In the genomic region with DNA sequence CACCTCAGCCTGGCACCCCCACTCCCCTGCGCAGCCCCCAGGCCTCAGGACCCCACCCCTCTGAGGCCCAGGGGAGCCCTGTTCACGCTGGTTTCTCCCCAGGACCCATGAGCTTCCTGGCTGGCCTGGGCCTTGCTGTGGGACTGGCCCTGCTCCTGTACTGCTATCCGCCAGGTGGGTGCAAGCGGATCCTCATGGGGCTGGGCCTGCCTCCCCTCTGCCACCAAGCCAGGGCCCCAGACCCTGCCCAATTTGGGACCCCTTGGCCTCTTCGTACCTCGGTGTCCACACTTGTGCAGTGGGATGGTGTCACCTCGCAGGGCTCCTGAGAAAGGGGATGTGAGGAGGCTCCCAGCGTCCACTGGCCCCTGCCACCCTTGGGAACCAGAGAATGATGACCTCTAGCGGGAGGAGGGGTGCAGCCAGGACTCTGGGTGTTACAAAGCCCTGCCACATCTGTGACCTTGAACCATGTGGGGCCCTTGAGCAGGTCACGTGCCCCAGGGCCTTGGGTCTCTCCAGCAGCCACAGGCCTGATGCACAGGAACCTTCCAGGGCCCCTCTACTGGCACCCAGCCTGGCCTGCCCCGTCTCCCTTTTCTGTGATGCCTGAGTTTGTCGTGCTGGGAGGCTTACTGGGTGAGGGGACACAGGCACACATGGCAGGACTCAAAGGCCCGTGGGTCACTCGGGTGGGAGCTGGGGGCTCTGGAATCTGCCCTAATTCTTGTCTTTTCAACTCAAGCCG, we compare ENCODE assay signal across 1 cellular context.
A peak's percentile ranks its signal among the peaks of the same experiment; 100 is the strongest.
TF ChIP-seq lines count a peak whose summit lies in the region.

No MANE protein-coding gene starts in this region.

TF ChIP-seq in HepG2, 621 proteins besides CTCF, POLR2A, EP300 and RAD21 (continued from another document and continues in another):
- TF ChIP-seq, protein P1, sequence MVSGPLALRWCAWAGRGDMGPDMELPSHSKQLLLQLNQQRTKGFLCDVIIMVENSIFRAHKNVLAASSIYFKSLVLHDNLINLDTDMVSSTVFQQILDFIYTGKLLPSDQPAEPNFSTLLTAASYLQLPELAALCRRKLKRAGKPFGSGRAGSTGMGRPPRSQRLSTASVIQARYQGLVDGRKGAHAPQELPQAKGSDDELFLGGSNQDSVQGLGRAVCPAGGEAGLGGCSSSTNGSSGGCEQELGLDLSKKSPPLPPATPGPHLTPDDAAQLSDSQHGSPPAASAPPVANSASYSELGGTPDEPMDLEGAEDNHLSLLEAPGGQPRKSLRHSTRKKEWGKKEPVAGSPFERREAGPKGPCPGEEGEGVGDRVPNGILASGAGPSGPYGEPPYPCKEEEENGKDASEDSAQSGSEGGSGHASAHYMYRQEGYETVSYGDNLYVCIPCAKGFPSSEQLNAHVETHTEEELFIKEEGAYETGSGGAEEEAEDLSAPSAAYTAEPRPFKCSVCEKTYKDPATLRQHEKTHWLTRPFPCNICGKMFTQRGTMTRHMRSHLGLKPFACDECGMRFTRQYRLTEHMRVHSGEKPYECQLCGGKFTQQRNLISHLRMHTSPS (CRISPR knock-in tag; IDR thresholded peaks at IDR 0.05; ENCODE audit: low read depth), result peak; percentile 64; the same call in 1 of the 2 replicates
- TF ChIP-seq, protein P2, sequence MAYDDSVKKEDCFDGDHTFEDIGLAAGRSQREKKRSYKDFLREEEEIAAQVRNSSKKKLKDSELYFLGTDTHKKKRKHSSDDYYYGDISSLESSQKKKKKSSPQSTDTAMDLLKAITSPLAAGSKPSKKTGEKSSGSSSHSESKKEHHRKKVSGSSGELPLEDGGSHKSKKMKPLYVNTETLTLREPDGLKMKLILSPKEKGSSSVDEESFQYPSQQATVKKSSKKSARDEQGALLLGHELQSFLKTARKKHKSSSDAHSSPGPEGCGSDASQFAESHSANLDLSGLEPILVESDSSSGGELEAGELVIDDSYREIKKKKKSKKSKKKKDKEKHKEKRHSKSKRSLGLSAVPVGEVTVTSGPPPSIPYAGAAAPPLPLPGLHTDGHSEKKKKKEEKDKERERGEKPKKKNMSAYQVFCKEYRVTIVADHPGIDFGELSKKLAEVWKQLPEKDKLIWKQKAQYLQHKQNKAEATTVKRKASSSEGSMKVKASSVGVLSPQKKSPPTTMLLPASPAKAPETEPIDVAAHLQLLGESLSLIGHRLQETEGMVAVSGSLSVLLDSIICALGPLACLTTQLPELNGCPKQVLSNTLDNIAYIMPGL (CRISPR knock-in tag; IDR thresholded peaks at IDR 0.05; ENCODE audit: borderline replicate concordance in 1 of 2, low read depth in 1 of 2), result peak; percentile 55 to 78; a peak in 3 of 4 replicates
- TF ChIP-seq KLF9 (CRISPR knock-in tag; IDR thresholded peaks at IDR 0.05; ENCODE audit: low read depth), result no peak
- no peak; the same call in 1 of the 2 replicates for TF ChIP-seq ZNF546 (CRISPR knock-in tag; conservative IDR thresholded peaks at IDR 0.05)
- peak; percentile 41; the same call in 1 of the 2 replicates for TF ChIP-seq ZNF605 (CRISPR knock-in tag; IDR thresholded peaks at IDR 0.05)
- no peak for TF ChIP-seq ZNF619 (CRISPR knock-in tag; IDR thresholded peaks at IDR 0.05)
- TF ChIP-seq POLR2G (IDR thresholded peaks at IDR 0.05; ENCODE audit: low read depth, low read length), result peak; percentile 51
- TF ChIP-seq HNRNPK (IDR thresholded peaks at IDR 0.05; ENCODE audit: low read depth, low read length, poor library complexity, severe bottlenecking), result no peak
- no peak for TF ChIP-seq NKX3-1 (CRISPR knock-in tag; IDR thresholded peaks at IDR 0.05)
- TF ChIP-seq SOX13 (IDR thresholded peaks at IDR 0.05), result no peak
- peak in 1 of 2 experiments; percentile 81; a peak in 2 of 4 replicates for TF ChIP-seq SOX13 (CRISPR knock-in tag; conservative IDR thresholded peaks at IDR 0.05 in 1 of 2, IDR thresholded peaks at IDR 0.05 in 1 of 2)
- TF ChIP-seq ETV6 (CRISPR knock-in tag; conservative IDR thresholded peaks at IDR 0.05), result 0 out of 2 replicates have a peak, but pooled peaks have one; percentile 11
- TF ChIP-seq ZNF552 (CRISPR knock-in tag; IDR thresholded peaks at IDR 0.05; ENCODE audit: borderline replicate concordance), result 0 out of 2 replicates have a peak, but pooled peaks have one; percentile 35
- TF ChIP-seq HMGA1 (CRISPR knock-in tag; conservative IDR thresholded peaks at IDR 0.05), result no peak
- TF ChIP-seq ZNF562 (CRISPR knock-in tag; IDR thresholded peaks at IDR 0.05; ENCODE audit: borderline replicate concordance), result no peak
- no peak for TF ChIP-seq SSRP1 (CRISPR knock-in tag; IDR thresholded peaks at IDR 0.05)
- TF ChIP-seq, protein P3, sequence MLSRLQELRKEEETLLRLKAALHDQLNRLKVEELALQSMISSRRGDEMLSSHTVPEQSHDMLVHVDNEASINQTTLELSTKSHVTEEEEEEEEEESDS (CRISPR knock-in tag; IDR thresholded peaks at IDR 0.05; ENCODE audit: borderline replicate concordance), result 0 out of 2 replicates have a peak, but pooled peaks have one; percentile 38
- TF ChIP-seq, protein P4, sequence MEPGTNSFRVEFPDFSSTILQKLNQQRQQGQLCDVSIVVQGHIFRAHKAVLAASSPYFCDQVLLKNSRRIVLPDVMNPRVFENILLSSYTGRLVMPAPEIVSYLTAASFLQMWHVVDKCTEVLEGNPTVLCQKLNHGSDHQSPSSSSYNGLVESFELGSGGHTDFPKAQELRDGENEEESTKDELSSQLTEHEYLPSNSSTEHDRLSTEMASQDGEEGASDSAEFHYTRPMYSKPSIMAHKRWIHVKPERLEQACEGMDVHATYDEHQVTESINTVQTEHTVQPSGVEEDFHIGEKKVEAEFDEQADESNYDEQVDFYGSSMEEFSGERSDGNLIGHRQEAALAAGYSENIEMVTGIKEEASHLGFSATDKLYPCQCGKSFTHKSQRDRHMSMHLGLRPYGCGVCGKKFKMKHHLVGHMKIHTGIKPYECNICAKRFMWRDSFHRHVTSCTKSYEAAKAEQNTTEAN (CRISPR knock-in tag; conservative IDR thresholded peaks at IDR 0.05), result 0 out of 2 replicates have a peak, but pooled peaks have one; percentile 26
- no peak for TF ChIP-seq ARNT (IDR thresholded peaks at IDR 0.05)
- TF ChIP-seq ZNF790 (CRISPR knock-in tag; IDR thresholded peaks at IDR 0.05; ENCODE audit: borderline replicate concordance), result no peak
- no peak for TF ChIP-seq FIP1L1 (IDR thresholded peaks at IDR 0.05; ENCODE audit: borderline replicate concordance, insufficient read depth, low read depth, low read length)
- TF ChIP-seq ZNF205 (CRISPR knock-in tag; IDR thresholded peaks at IDR 0.05), result peak; percentile 70; the same call in 1 of the 2 replicates
- TF ChIP-seq ZNF20 (CRISPR knock-in tag; IDR thresholded peaks at IDR 0.05), result no peak
- TF ChIP-seq, protein P5, sequence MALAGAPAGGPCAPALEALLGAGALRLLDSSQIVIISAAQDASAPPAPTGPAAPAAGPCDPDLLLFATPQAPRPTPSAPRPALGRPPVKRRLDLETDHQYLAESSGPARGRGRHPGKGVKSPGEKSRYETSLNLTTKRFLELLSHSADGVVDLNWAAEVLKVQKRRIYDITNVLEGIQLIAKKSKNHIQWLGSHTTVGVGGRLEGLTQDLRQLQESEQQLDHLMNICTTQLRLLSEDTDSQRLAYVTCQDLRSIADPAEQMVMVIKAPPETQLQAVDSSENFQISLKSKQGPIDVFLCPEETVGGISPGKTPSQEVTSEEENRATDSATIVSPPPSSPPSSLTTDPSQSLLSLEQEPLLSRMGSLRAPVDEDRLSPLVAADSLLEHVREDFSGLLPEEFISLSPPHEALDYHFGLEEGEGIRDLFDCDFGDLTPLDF (CRISPR knock-in tag; IDR thresholded peaks at IDR 0.05), result no peak
- no peak for TF ChIP-seq ZNF557 (CRISPR knock-in tag; IDR thresholded peaks at IDR 0.05)
- TF ChIP-seq ZNF12 (CRISPR knock-in tag; IDR thresholded peaks at IDR 0.05), result peak; percentile 71; the same call in 1 of the 2 replicates
- TF ChIP-seq, protein P6, sequence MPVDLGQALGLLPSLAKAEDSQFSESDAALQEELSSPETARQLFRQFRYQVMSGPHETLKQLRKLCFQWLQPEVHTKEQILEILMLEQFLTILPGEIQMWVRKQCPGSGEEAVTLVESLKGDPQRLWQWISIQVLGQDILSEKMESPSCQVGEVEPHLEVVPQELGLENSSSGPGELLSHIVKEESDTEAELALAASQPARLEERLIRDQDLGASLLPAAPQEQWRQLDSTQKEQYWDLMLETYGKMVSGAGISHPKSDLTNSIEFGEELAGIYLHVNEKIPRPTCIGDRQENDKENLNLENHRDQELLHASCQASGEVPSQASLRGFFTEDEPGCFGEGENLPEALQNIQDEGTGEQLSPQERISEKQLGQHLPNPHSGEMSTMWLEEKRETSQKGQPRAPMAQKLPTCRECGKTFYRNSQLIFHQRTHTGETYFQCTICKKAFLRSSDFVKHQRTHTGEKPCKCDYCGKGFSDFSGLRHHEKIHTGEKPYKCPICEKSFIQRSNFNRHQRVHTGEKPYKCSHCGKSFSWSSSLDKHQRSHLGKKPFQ (CRISPR knock-in tag; IDR thresholded peaks at IDR 0.05; ENCODE audit: insufficient replicate concordance), result no peak
- TF ChIP-seq, protein P7, sequence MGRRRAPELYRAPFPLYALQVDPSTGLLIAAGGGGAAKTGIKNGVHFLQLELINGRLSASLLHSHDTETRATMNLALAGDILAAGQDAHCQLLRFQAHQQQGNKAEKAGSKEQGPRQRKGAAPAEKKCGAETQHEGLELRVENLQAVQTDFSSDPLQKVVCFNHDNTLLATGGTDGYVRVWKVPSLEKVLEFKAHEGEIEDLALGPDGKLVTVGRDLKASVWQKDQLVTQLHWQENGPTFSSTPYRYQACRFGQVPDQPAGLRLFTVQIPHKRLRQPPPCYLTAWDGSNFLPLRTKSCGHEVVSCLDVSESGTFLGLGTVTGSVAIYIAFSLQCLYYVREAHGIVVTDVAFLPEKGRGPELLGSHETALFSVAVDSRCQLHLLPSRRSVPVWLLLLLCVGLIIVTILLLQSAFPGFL (CRISPR knock-in tag; IDR thresholded peaks at IDR 0.05), result no peak
- TF ChIP-seq, protein P8, sequence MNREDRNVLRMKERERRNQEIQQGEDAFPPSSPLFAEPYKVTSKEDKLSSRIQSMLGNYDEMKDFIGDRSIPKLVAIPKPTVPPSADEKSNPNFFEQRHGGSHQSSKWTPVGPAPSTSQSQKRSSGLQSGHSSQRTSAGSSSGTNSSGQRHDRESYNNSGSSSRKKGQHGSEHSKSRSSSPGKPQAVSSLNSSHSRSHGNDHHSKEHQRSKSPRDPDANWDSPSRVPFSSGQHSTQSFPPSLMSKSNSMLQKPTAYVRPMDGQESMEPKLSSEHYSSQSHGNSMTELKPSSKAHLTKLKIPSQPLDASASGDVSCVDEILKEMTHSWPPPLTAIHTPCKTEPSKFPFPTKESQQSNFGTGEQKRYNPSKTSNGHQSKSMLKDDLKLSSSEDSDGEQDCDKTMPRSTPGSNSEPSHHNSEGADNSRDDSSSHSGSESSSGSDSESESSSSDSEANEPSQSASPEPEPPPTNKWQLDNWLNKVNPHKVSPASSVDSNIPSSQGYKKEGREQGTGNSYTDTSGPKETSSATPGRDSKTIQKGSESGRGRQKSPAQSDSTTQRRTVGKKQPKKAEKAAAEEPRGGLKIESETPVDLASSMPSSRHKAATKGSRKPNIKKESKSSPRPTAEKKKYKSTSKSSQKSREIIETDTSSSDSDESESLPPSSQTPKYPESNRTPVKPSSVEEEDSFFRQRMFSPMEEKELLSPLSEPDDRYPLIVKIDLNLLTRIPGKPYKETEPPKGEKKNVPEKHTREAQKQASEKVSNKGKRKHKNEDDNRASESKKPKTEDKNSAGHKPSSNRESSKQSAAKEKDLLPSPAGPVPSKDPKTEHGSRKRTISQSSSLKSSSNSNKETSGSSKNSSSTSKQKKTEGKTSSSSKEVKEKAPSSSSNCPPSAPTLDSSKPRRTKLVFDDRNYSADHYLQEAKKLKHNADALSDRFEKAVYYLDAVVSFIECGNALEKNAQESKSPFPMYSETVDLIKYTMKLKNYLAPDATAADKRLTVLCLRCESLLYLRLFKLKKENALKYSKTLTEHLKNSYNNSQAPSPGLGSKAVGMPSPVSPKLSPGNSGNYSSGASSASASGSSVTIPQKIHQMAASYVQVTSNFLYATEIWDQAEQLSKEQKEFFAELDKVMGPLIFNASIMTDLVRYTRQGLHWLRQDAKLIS (CRISPR knock-in tag; IDR thresholded peaks at IDR 0.05), result no peak
- TF ChIP-seq ZFP1 (CRISPR knock-in tag; IDR thresholded peaks at IDR 0.05), result 0 out of 2 replicates have a peak, but pooled peaks have one; percentile 58
- TF ChIP-seq ZNF136 (CRISPR knock-in tag; IDR thresholded peaks at IDR 0.05; ENCODE audit: low read depth), result 0 out of 2 replicates have a peak, but pooled peaks have one; percentile 58
- TF ChIP-seq MIER2 (CRISPR knock-in tag; IDR thresholded peaks at IDR 0.05), result 0 out of 2 replicates have a peak, but pooled peaks have one; percentile 57
- TF ChIP-seq, protein P9, sequence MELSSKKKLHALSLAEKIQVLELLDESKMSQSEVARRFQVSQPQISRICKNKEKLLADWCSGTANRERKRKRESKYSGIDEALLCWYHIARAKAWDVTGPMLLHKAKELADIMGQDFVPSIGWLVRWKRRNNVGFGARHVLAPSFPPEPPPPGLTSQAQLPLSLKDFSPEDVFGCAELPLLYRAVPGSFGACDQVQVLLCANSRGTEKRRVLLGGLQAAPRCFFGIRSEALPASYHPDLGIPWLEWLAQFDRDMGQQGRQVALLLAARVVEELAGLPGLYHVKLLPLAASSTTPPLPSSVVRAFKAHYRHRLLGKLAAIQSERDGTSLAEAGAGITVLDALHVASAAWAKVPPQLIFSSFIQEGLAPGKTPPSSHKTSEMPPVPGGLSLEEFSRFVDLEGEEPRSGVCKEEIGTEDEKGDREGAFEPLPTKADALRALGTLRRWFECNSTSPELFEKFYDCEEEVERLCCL (CRISPR knock-in tag; IDR thresholded peaks at IDR 0.05; ENCODE audit: borderline replicate concordance), result 0 out of 2 replicates have a peak, but pooled peaks have one; percentile 29
- TF ChIP-seq ZKSCAN8 (CRISPR knock-in tag; IDR thresholded peaks at IDR 0.05; ENCODE audit: borderline replicate concordance), result peak; percentile 75; the same call in 1 of the 2 replicates
- peak; percentile 72; the same call in 1 of the 2 replicates for TF ChIP-seq MIXL1 (CRISPR knock-in tag; IDR thresholded peaks at IDR 0.05)
- peak; percentile 91; the same call in 1 of the 2 replicates for TF ChIP-seq ZNF232 (CRISPR knock-in tag; IDR thresholded peaks at IDR 0.05; ENCODE audit: borderline replicate concordance)
- TF ChIP-seq RELA (CRISPR knock-in tag; IDR thresholded peaks at IDR 0.05), result no peak
